8 cellular contexts compared by ENCODE assay signal in genomic region chr3:52533623-52534280, GRCh38. TPM values are rescaled to one million over a fixed set of nuclear protein-coding genes. Genes with fewer than 3 reads are reported as not detected.
DNase-seq lines count a peak whose midpoint lies in the region; ATAC-seq and TF ChIP-seq lines count a peak whose summit lies in the region.

NT5DC2 (minus strand) TSS chr3:52533857; CDS start chr3:52533737, 120 bp downstream.

- H3K4me3 ChIP-seq in CD4-positive, alpha-beta memory T cell (ENCODE audit: low read length in 2 of 2), result peak within 1 kb of the TSS in 1 of 2 donors; percentile 49
- H3K4me3 ChIP-seq in iPS DF 6.9 (ENCODE audit: low read length) (peak within 1 kb of the TSS; percentile 87), gastrocnemius medialis (peak within 1 kb of the TSS; percentile 62 to 71 (median 68))

- intact Hi-C loops in CD4-positive, alpha-beta memory T cell (cut with micrococcal nuclease), result no loop called here
- intact Hi-C loops in gastrocnemius medialis (cut with DNase I; ENCODE audit: low total_unique reads), result no loop called here

- no peaks in the 10 kb centered on the region for H3K27me3 ChIP-seq in CD4-positive, alpha-beta memory T cell (ENCODE audit: insufficient read depth, low read length)
- H3K27me3 ChIP-seq in iPS DF 6.9 (ENCODE audit: control insufficient read depth, insufficient read depth, low read length) (no peaks in the 10 kb centered on the region), gastrocnemius medialis (no peaks in the 10 kb centered on the region)

- peak in 4 of 5 donors; percentile 47 to 61 (median 54) for DNase-seq in CD4-positive, alpha-beta memory T cell
- DNase-seq in M059J (ENCODE audit: low read depth), result peak; percentile 62
- peak; percentile 49 for DNase-seq in T-helper 9 cell
- no peak for DNase-seq in iPS DF 6.9 (ENCODE audit: low read depth, low spot score)
- peak in 1 of 2 donors; percentile 50 for DNase-seq in gastrocnemius medialis

- peak within 1 kb of the TSS; percentile 66 to 98 (median 78) for H3K4me3 Mint-ChIP-seq in CD4-positive, alpha-beta memory T cell
- peak within 1 kb of the TSS; percentile 88 to 100 (median 99) for H3K4me3 Mint-ChIP-seq in brain

- WGBS in iPS DF 6.9 (ENCODE audit: insufficient coverage, insufficient read length), result no CpG with 5 or more reads among the region's 91 CpGs

- peaks cover 17 to 44% (median 33%) of the 10 kb centered on the region in 4 donors for H3K4me1 Mint-ChIP-seq in CD4-positive, alpha-beta memory T cell
- peaks cover 70% of the 10 kb centered on the region for H3K4me1 Mint-ChIP-seq in brain

- H3K9me3 ChIP-seq in CD4-positive, alpha-beta memory T cell (ENCODE audit: control insufficient read depth in 1 of 2, low read length in 2 of 2), result no peaks in the 10 kb centered on the region
- H3K9me3 ChIP-seq in iPS DF 6.9 (ENCODE audit: control insufficient read depth, insufficient read depth, low read length) (no peaks in the 10 kb centered on the region), gastrocnemius medialis (no peaks in the 10 kb centered on the region)

- TF ChIP-seq POLR2A in gastrocnemius medialis (IDR thresholded peaks at IDR 0.05), result peak; percentile 14 to 34

- POLR2A ChIA-PET in CD4-positive, alpha-beta memory T cell (lab: Charles Lee; ENCODE audit: partially characterized antibody), result no interaction called here

- in situ Hi-C loops in gastrocnemius medialis (cut with MboI; ENCODE audit: low sequenced_read_pairs in 4 of 4), result no loop called here

- peak; percentile 34 for ATAC-seq in GM19452 (IDR thresholded peaks at IDR 0.05; ENCODE audit: unreplicated experiment)
- ATAC-seq in gastrocnemius medialis, result peak; percentile 6 to 20
- ATAC-seq in HG02938 (IDR thresholded peaks at IDR 0.05; ENCODE audit: unreplicated experiment), result no peak

- H3K9me3 Mint-ChIP-seq in CD4-positive, alpha-beta memory T cell, result peaks cover 0 to 3% (median 0%) of the 10 kb centered on the region in 8 donors
- H3K9me3 Mint-ChIP-seq in brain, result no peaks in the 10 kb centered on the region

- CTCF ChIA-PET in CD4-positive, alpha-beta memory T cell (lab: Charles Lee; ENCODE audit: partially characterized antibody), result no interaction called here

- peaks cover 31% of the 10 kb centered on the region for H3K4me1 ChIP-seq in CD4-positive, alpha-beta memory T cell (ENCODE audit: insufficient read depth, low read length)
- 0 out of 2 replicates have a peak, but pooled peaks cover 7% of the 10 kb centered on the region for H3K4me1 ChIP-seq in iPS DF 6.9 (ENCODE audit: control insufficient read depth, insufficient read depth, low read length)
- H3K4me1 ChIP-seq in gastrocnemius medialis, result peaks cover 55 to 61% of the 10 kb centered on the region in 2 donors

- H3K27me3 Mint-ChIP-seq in CD4-positive, alpha-beta memory T cell, result no peaks in the 10 kb centered on the region
- peaks cover 20% of the 10 kb centered on the region for H3K27me3 Mint-ChIP-seq in brain

- TF ChIP-seq CTCF in brain (conservative IDR thresholded peaks at IDR 0.05) (no peak), gastrocnemius medialis (IDR thresholded peaks at IDR 0.05 in 4 of 5, conservative IDR thresholded peaks at IDR 0.05 in 1 of 5) (no peak)

- peak within 1 kb of the TSS; percentile 14 for H3K27ac ChIP-seq in CD4-positive, alpha-beta memory T cell (ENCODE audit: low read depth, low read length)
- no peak within 1 kb of the TSS for H3K27ac ChIP-seq in iPS DF 6.9 (ENCODE audit: low read length)
- H3K27ac ChIP-seq in gastrocnemius medialis, result peak within 1 kb of the TSS; percentile 77 to 84 (median 80)

- H3K36me3 Mint-ChIP-seq in CD4-positive, alpha-beta memory T cell, result peaks cover under 1 to 4% of the 10 kb centered on the region in 2 donors
- peaks cover 11% of the 10 kb centered on the region for H3K36me3 Mint-ChIP-seq in brain

- H3K27ac Mint-ChIP-seq in CD4-positive, alpha-beta memory T cell, result peak within 1 kb of the TSS in 4 of 7 donors; percentile 64 to 94 (median 74)
- peak within 1 kb of the TSS; percentile 83 to 100 (median 96) for H3K27ac Mint-ChIP-seq in brain

- H3K36me3 ChIP-seq in CD4-positive, alpha-beta memory T cell (ENCODE audit: insufficient read depth, low read length), result no peaks in the 10 kb centered on the region
- peaks cover 5% of the 10 kb centered on the region for H3K36me3 ChIP-seq in iPS DF 6.9 (ENCODE audit: control insufficient read depth, insufficient read depth, low read length)
- no peaks in the 10 kb centered on the region for H3K36me3 ChIP-seq in gastrocnemius medialis

RNA-seq across cellular contexts. Expression of gene NT5DC2, which starts in this region (rescaled TPM):
- 1 to 10 TPM; 5.5 to 5.8 TPM for total RNA-seq in CD4-positive, alpha-beta memory T cell
- 1 to 10 TPM in 1 of 2 donors, not detected in 1; 1.3 TPM for polyA plus RNA-seq in CD4-positive, alpha-beta memory T cell
- 36.5 and 50.0 TPM in 2 replicates for total RNA-seq in M059J (2014; rRNA removed; shearing (Covaris generic))
- 113 TPM for polyA plus RNA-seq in brain (ENCODE audit: insufficient read depth, low read depth, low replicate concordance)
- total RNA-seq in gastrocnemius medialis, result 10 to 100 TPM in 1 of 4 donors, 1 to 10 TPM in 3; 4.4 to 14.7 (median 8.1) TPM

Comparison
In these comparisons a context has a peak if more than half of its experiments do, and no peak if none do; other contexts are left out.
1. RNA of gene NT5DC2 (polyA plus RNA-seq): 113 TPM in brain (single experiment); 1.3 TPM in CD4-positive, alpha-beta memory T cell; every median in the first group is over 10 times any median in the second.